ENCODE assay signal across 1 cellular context in genomic region chr2:74544634-74545033, GRCh38.
TF ChIP-seq lines count a peak whose summit lies in the region.

No MANE protein-coding gene starts in this region.

TF ChIP-seq in HepG2, 621 proteins besides CTCF, POLR2A, EP300 and RAD21:
- TF ChIP-seq FOXA3 (CRISPR knock-in tag; IDR thresholded peaks at IDR 0.05) (peak; percentile 8; the same call in 1 of the 2 replicates), SMC3 (IDR thresholded peaks at IDR 0.05; ENCODE audit: low read length) (peak; percentile 42; the same call in 1 of the 2 replicates), PRDM4 (CRISPR knock-in tag; IDR thresholded peaks at IDR 0.05; ENCODE audit: borderline replicate concordance) (no peak), SNAI1 (CRISPR knock-in tag; IDR thresholded peaks at IDR 0.05; ENCODE audit: borderline replicate concordance) (no peak), MIXL1 (CRISPR knock-in tag; IDR thresholded peaks at IDR 0.05) (0 out of 2 replicates have a peak, but pooled peaks have one; percentile 51), MTF1 (CRISPR knock-in tag; IDR thresholded peaks at IDR 0.05) (no peak), ZNF256 (CRISPR knock-in tag; conservative IDR thresholded peaks at IDR 0.05) (no peak), STAG1 (CRISPR knock-in tag; IDR thresholded peaks at IDR 0.05) (peak; percentile 60), ZNF121 (CRISPR knock-in tag; IDR thresholded peaks at IDR 0.05) (0 out of 2 replicates have a peak, but pooled peaks have one; percentile 33), CEBPG (CRISPR knock-in tag; IDR thresholded peaks at IDR 0.05) (peak; percentile 13; the same call in 1 of the 2 replicates)
